ENCODE assay signal across 8 cellular contexts in the genomic region with DNA sequence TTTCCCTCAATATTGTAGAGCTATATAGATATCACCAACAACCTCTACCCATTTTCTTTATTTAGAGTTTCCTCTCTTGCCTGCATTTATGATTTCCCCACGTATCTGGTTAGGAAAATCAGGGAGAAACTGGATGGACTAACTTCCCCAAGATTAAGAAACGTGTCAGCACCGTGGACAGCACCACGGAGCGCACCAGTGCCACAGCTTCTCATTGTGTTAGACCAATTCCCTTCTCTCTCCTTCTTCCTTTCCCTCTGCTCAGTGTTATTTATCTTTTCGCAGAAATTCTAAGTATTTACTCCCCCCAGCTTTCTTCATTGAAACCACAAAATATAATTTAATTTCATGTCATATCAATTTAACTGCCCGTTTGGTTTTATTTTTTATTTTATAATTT.
DNase-seq lines count a peak whose midpoint lies in the region; ATAC-seq and TF ChIP-seq lines count a peak whose summit lies in the region.

No MANE protein-coding gene starts in this region.

- no peaks in the 10 kb centered on the region for H3K36me3 ChIP-seq in SK-N-SH (replicated peaks in 1 of 2; ENCODE audit: control insufficient read depth in 1 of 2, insufficient read depth in 2 of 2, low read length in 1 of 2)

- TF ChIP-seq EP300 in SK-N-SH (IDR thresholded peaks at IDR 0.05; ENCODE audit: borderline replicate concordance in 1 of 2, low read depth in 1 of 2, low read length in 1 of 2) = no peak

- CTCF ChIA-PET in SK-N-SH (lab: Yijun Ruan, JAX) = no interaction called here

- H4K20me1 ChIP-seq in SK-N-SH (ENCODE audit: insufficient read depth) = no peaks in the 10 kb centered on the region

- H3K9me2 ChIP-seq in SK-N-SH = peaks cover 3% of the 10 kb centered on the region; the same call in 1 of the 2 replicates

- H3K79me2 ChIP-seq in SK-N-SH (ENCODE audit: insufficient read depth) = no peaks in the 10 kb centered on the region

- H3K27ac ChIP-seq in SK-N-SH (ENCODE audit: low read depth in 2 of 2, low read length in 1 of 2) = no peak overlapping the region

- no peaks in the 10 kb centered on the region for H3K9me3 ChIP-seq in SK-N-SH

- H3K4me3 ChIP-seq in SK-N-SH (ENCODE audit: low read depth in 2 of 2, low read length in 1 of 2) (no peak overlapping the region), fibroblast of villous mesenchyme (ENCODE audit: low read depth, low read length) (no peak overlapping the region)

- H3K9ac ChIP-seq in SK-N-SH = no peak overlapping the region

- DNase-seq in SIG-M5 treated with dmso at 0.1 percent for 504 hours (lab: John Stamatoyannopoulos, UW; ENCODE audit: unreplicated experiment) (peak; percentile 13), SIG-M5 (lab: John Stamatoyannopoulos, UW) (no peak), SK-N-SH (no peak), fibroblast of villous mesenchyme (ENCODE audit: low read depth) (peak; percentile 74), renal cortical epithelial cell (ENCODE audit: low read depth) (peak; percentile 67), occipital lobe (lab: John Stamatoyannopoulos, UW) (no peak), GM19238 (ENCODE audit: insufficient read length, low spot score) (no peak)

- POLR2A ChIA-PET in SK-N-SH (lab: Yijun Ruan, JAX) = no interaction called here

- 51% methylated on average over 7 of the region's 7 CpGs for WGBS in SK-N-SH (ENCODE audit: low lambda C conversion rate)

- no peak overlapping the region for H2AFZ ChIP-seq in SK-N-SH (ENCODE audit: low read depth)

- no peaks in the 10 kb centered on the region for H3F3A ChIP-seq in SK-N-SH (replicated peaks; ENCODE audit: insufficient read depth)

- no peak for TF ChIP-seq RAD21 in SK-N-SH (IDR thresholded peaks at IDR 0.05; ENCODE audit: low read length)

- H3K4me1 ChIP-seq in SK-N-SH (ENCODE audit: control insufficient read depth in 1 of 2, insufficient read depth in 2 of 2, low read depth in 1 of 2, low read length in 1 of 2) = no peaks in the 10 kb centered on the region

- ATAC-seq in HG03039 (IDR thresholded peaks at IDR 0.05; ENCODE audit: unreplicated experiment) = no peak

- no peaks in the 10 kb centered on the region for H3K27me3 ChIP-seq in SK-N-SH (ENCODE audit: insufficient read depth)

- no peak overlapping the region for H3K4me2 ChIP-seq in SK-N-SH

- TF ChIP-seq CTCF in SK-N-SH (IDR thresholded peaks at IDR 0.05) = no peak
- TF ChIP-seq CTCF in fibroblast of villous mesenchyme (IDR thresholded peaks at IDR 0.05; ENCODE audit: insufficient read depth, low read depth, low read length) = no peak

TF ChIP-seq in SK-N-SH, 30 proteins besides CTCF, POLR2A, EP300 and RAD21:
- TF ChIP-seq PBX3 (IDR thresholded peaks at IDR 0.05) (no peak), YY1 (IDR thresholded peaks at IDR 0.05; ENCODE audit: low read depth) (no peak), MEF2A (IDR thresholded peaks at IDR 0.05; ENCODE audit: borderline replicate concordance, low read depth) (no peak)
- TF ChIP-seq, protein P1, sequence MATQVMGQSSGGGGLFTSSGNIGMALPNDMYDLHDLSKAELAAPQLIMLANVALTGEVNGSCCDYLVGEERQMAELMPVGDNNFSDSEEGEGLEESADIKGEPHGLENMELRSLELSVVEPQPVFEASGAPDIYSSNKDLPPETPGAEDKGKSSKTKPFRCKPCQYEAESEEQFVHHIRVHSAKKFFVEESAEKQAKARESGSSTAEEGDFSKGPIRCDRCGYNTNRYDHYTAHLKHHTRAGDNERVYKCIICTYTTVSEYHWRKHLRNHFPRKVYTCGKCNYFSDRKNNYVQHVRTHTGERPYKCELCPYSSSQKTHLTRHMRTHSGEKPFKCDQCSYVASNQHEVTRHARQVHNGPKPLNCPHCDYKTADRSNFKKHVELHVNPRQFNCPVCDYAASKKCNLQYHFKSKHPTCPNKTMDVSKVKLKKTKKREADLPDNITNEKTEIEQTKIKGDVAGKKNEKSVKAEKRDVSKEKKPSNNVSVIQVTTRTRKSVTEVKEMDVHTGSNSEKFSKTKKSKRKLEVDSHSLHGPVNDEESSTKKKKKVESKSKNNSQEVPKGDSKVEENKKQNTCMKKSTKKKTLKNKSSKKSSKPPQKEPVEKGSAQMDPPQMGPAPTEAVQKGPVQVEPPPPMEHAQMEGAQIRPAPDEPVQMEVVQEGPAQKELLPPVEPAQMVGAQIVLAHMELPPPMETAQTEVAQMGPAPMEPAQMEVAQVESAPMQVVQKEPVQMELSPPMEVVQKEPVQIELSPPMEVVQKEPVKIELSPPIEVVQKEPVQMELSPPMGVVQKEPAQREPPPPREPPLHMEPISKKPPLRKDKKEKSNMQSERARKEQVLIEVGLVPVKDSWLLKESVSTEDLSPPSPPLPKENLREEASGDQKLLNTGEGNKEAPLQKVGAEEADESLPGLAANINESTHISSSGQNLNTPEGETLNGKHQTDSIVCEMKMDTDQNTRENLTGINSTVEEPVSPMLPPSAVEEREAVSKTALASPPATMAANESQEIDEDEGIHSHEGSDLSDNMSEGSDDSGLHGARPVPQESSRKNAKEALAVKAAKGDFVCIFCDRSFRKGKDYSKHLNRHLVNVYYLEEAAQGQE (IDR thresholded peaks at IDR 0.05; ENCODE audit: low read depth, low read length) = peak; percentile 99

Comparison
In these comparisons a context has a peak if more than half of its experiments do, and no peak if none do; other contexts are left out.
1. DNase-seq: peak in SIG-M5 treated with dmso at 0.1 percent for 504 hours (single experiment), fibroblast of villous mesenchyme (single experiment) and renal cortical epithelial cell (single experiment); none in SIG-M5 (single experiment), SK-N-SH (single experiment), occipital lobe (single experiment) and GM19238 (single experiment).